ENCODE assay signal across 11 cellular contexts in the genomic region with DNA sequence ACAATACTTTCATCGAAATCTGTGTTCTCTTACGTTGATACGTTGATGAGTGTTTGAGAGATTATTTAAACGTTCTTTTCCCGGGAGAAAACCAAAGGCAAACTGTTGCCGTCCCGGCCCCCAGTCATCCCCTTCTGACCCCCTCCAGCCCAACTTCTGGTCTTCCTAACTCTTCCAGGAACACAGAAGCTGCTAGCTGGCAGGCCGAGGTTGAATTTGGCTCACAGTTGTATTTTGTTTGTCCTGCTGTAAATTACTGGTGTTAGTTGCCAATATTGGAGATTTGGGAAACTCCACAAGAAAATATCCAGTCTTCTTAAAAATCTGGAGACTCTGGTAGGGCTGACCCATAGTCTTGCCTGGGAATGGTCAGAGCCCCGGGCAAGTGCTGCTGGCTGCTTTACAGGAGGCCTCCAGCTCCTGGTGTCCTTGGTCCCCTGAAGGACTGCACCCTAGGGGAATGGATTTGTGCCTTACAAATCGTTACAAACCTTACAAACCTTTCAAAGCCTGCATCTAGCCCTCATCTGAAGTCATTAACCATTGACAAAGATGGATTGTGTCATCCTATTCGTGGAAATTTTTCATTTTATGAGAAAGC.
DNase-seq lines count a peak whose midpoint lies in the region; ATAC-seq and TF ChIP-seq lines count a peak whose summit lies in the region.
"Had no signal": no experiment of that assay in that cellular context is flagged by ENCODE, and none has a peak within 500 bp of the region (broad histone marks: within the 10 kb centered on the region; RNA-seq: fewer than 3 reads in every experiment).

No MANE protein-coding gene starts in this region.

- no peak overlapping the region for H3K27ac ChIP-seq in GM23338 (ENCODE audit: low read depth)
- H3K27ac ChIP-seq in ascending aorta: peak overlapping the region; percentile 46 to 55
- no peak overlapping the region for H3K27ac ChIP-seq in left lung
- peak overlapping the region; percentile 31 for H3K27ac ChIP-seq in skeletal muscle tissue (ENCODE audit: low read depth, low read length)
- H3K27ac ChIP-seq in tibial artery: peak overlapping the region in 1 of 2 donors; percentile 32
- H3K27ac ChIP-seq: hepatocyte had no signal

- H3K79me2 ChIP-seq in GM23338 (replicated peaks; ENCODE audit: insufficient read depth): no peaks in the 10 kb centered on the region
- H3K79me2 ChIP-seq: hepatocyte had no signal

- H3K36me3 Mint-ChIP-seq in GM23338 (ENCODE audit: low read depth): no peaks in the 10 kb centered on the region
- H3K36me3 Mint-ChIP-seq: natural killer cell had no signal

- H3K36me3 ChIP-seq in GM23338 (ENCODE audit: insufficient read depth): no peaks in the 10 kb centered on the region
- H3K36me3 ChIP-seq in ascending aorta: no peaks in the 10 kb centered on the region
- H3K36me3 ChIP-seq in left lung: no peaks in the 10 kb centered on the region
- H3K36me3 ChIP-seq in skeletal muscle tissue (ENCODE audit: control insufficient read depth in 3 of 3, insufficient read depth in 3 of 3, low read length in 3 of 3): no peaks in the 10 kb centered on the region
- H3K36me3 ChIP-seq in tibial artery: no peaks in the 10 kb centered on the region

- H3K4me3 ChIP-seq in GM23338: no peak overlapping the region
- H3K4me3 ChIP-seq in ascending aorta: no peak overlapping the region
- no peak overlapping the region for H3K4me3 ChIP-seq in left lung
- no peak overlapping the region for H3K4me3 ChIP-seq in skeletal muscle tissue (ENCODE audit: low read length in 3 of 3)
- H3K4me3 ChIP-seq in tibial artery: no peak overlapping the region
- H3K4me3 ChIP-seq: hepatocyte had no signal

- H3F3A ChIP-seq in GM23338 (replicated peaks; ENCODE audit: low read depth): no peaks in the 10 kb centered on the region

- H3K9me3 ChIP-seq in ascending aorta (no peaks in the 10 kb centered on the region), left lung (no peaks in the 10 kb centered on the region), skeletal muscle tissue (ENCODE audit: control insufficient read depth in 3 of 3, low read length in 3 of 3) (no peaks in the 10 kb centered on the region), tibial artery (no peaks in the 10 kb centered on the region)

- no peaks in the 10 kb centered on the region for H4K20me1 ChIP-seq in GM23338 (replicated peaks; ENCODE audit: insufficient read depth)

- peaks cover 16% of the 10 kb centered on the region for H3K4me1 ChIP-seq in GM23338 (ENCODE audit: insufficient read depth)
- H3K4me1 ChIP-seq in ascending aorta: peaks cover 0 to 5% of the 10 kb centered on the region in 2 donors
- peaks cover 0 to 7% of the 10 kb centered on the region in 2 donors for H3K4me1 ChIP-seq in left lung
- peaks cover 2 to 3% (median 3%) of the 10 kb centered on the region in 3 donors for H3K4me1 ChIP-seq in skeletal muscle tissue (ENCODE audit: control insufficient read depth in 3 of 3, insufficient read depth in 3 of 3, low read length in 3 of 3)
- H3K4me1 ChIP-seq in tibial artery: peaks cover 0 to 15% (median 4%) of the 10 kb centered on the region in 4 donors

- no peaks in the 10 kb centered on the region for H3K9me2 ChIP-seq in GM23338 (ENCODE audit: insufficient read depth)

- DNase-seq in GM23338 (ENCODE audit: low spot score) (peak; percentile 12), ascending aorta (ENCODE audit: low spot score in 2 of 2) (no peak), left lung (no peak), 8988T (no peak), tibial artery (no peak), HuH-7.5 (ENCODE audit: low spot score) (no peak)

- intact Hi-C loops in ascending aorta (cut with DNase I) (no loop called here), left lung (cut with DNase I) (loop anchor here in 1 of 2 donors (10.0 kb wide), 1 partner anchor 1085 kb away; no protein-coding TSS in a partner anchor), tibial artery (cut with DNase I; ENCODE audit: low total_unique reads) (no loop called here)

- H3K4me3 Mint-ChIP-seq in GM23338: no peak overlapping the region
- H3K4me3 Mint-ChIP-seq: natural killer cell had no signal

- H3K9ac ChIP-seq in skeletal muscle tissue (ENCODE audit: low read depth in 1 of 3, low read length in 3 of 3): no peak overlapping the region

- H3K27me3 Mint-ChIP-seq in GM23338 (ENCODE audit: insufficient read depth, low read depth, poor library complexity): no peaks in the 10 kb centered on the region

- H3K27ac Mint-ChIP-seq in GM23338: no peak overlapping the region
- H3K27ac Mint-ChIP-seq: HFFc6, natural killer cell had no signal

- no peak for TF ChIP-seq CTCF in GM23338 (conservative IDR thresholded peaks at IDR 0.05; ENCODE audit: low read depth in 2 of 2)
- TF ChIP-seq CTCF in ascending aorta (IDR thresholded peaks at IDR 0.05): no peak
- TF ChIP-seq CTCF in left lung (IDR thresholded peaks at IDR 0.05): no peak
- TF ChIP-seq CTCF in tibial artery (IDR thresholded peaks at IDR 0.05): no peak

- no peak overlapping the region for H3K4me2 ChIP-seq in GM23338
- H3K4me2 ChIP-seq: hepatocyte had no signal

- H3K27me3 ChIP-seq in GM23338 (ENCODE audit: insufficient read depth) (no peaks in the 10 kb centered on the region), ascending aorta (no peaks in the 10 kb centered on the region), left lung (no peaks in the 10 kb centered on the region), skeletal muscle tissue (ENCODE audit: control insufficient read depth in 3 of 3, insufficient read depth in 3 of 3, low read length in 3 of 3) (no peaks in the 10 kb centered on the region), tibial artery (no peaks in the 10 kb centered on the region)
- H3K27me3 ChIP-seq: hepatocyte had no signal

- no peaks in the 10 kb centered on the region for H3K9me3 Mint-ChIP-seq in GM23338
- H3K9me3 Mint-ChIP-seq: HFFc6, natural killer cell had no signal

- no peak overlapping the region for H2AFZ ChIP-seq in GM23338
- H2AFZ ChIP-seq: hepatocyte had no signal

- ATAC-seq in GM23338 (peak; percentile 87), left lung (peak; percentile 46), HG03095 (IDR thresholded peaks at IDR 0.05; ENCODE audit: unreplicated experiment) (no peak)

- peaks cover 12% of the 10 kb centered on the region for H3K4me1 Mint-ChIP-seq in GM23338
- H3K4me1 Mint-ChIP-seq: natural killer cell had no signal

TF ChIP-seq in GM23338, 12 proteins besides CTCF, POLR2A, EP300 and RAD21 (continues in another document):
- TF ChIP-seq JUNB (IDR thresholded peaks at IDR 0.05; ENCODE audit: unreplicated experiment): no peak
- TF ChIP-seq, protein P1, sequence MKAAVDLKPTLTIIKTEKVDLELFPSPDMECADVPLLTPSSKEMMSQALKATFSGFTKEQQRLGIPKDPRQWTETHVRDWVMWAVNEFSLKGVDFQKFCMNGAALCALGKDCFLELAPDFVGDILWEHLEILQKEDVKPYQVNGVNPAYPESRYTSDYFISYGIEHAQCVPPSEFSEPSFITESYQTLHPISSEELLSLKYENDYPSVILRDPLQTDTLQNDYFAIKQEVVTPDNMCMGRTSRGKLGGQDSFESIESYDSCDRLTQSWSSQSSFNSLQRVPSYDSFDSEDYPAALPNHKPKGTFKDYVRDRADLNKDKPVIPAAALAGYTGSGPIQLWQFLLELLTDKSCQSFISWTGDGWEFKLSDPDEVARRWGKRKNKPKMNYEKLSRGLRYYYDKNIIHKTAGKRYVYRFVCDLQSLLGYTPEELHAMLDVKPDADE (IDR thresholded peaks at IDR 0.05): no peak
- no peak for TF ChIP-seq CREB1 (CRISPR knock-in tag; IDR thresholded peaks at IDR 0.05; ENCODE audit: low read depth)

Comparison
In these comparisons a context has a peak if more than half of its experiments do, and no peak if none do; other contexts are left out.
1. H3K27ac ChIP-seq: peak in ascending aorta (2 of 2) and skeletal muscle tissue (single experiment); none in GM23338 (single experiment) and left lung (0 of 2).